Comparison of ENCODE assay signal across 11 cellular contexts in the genomic region with DNA sequence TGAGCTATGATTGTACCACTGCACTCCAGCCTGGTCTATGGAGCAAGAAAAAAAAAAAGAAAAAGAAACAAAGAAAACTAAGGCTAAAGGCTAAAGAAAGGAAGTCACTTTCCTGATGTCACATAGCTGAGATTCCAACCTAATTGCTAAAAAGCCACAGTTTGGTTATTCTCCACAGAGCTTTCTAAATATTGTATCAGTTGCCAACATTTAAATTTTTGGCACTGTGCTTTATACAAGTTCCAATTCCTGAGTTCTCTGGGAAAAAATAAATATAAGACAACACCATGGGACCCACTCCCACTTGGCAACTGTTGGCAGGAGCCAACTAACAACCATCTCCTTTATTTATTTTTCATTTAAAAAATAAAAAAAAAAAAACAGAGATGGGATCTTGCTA. TPM values are rescaled to one million over a fixed set of nuclear protein-coding genes. Genes with fewer than 3 reads are reported as not detected.
DNase-seq lines count a peak whose midpoint lies in the region; TF ChIP-seq lines count a peak whose summit lies in the region.
"Had no signal": no experiment of that assay in that cellular context is flagged by ENCODE, and none has a peak within 500 bp of the region (broad histone marks: within the 10 kb centered on the region; RNA-seq: fewer than 3 reads in every experiment).

No MANE protein-coding gene starts in this region.

- peaks cover 0 to 18% (median 0%) of the 10 kb centered on the region in 4 donors for H3K4me1 ChIP-seq in tibial nerve

- H3K9me3 ChIP-seq in tibial nerve: no peaks in the 10 kb centered on the region

- TF ChIP-seq POLR2A in tibial nerve (IDR thresholded peaks at IDR 0.05): no peak

- peak overlapping the region; percentile 80 to 97 (median 92) for H3K27ac ChIP-seq in tibial nerve

- DNase-seq in GM03348 (ENCODE audit: low spot score): peak; percentile 83
- peak; percentile 33 for DNase-seq in amniotic epithelial cell (ENCODE audit: low read depth)
- DNase-seq in foreskin melanocyte: peak; percentile 76
- no peak for DNase-seq in tibial nerve (ENCODE audit: low spot score in 2 of 2)
- no peak for DNase-seq in T-helper 1 cell
- DNase-seq in T1000 (lab: John Stamatoyannopoulos, UW): no peak
- DNase-seq in NAMALWA (ENCODE audit: low spot score): no peak
- DNase-seq: activated CD4-positive, alpha-beta memory T cell treated with anti-CD3 and anti-CD28 coated beads, Interleukin-2, amount 10 ng/mL, durations not matched to agents 7 days and 5 days; activated naive CD4-positive, alpha-beta T cell treated with Interleukin-2 at 50 U/mL for 16 hours; NCI-H2029 treated with DMSO at 0.1 percent for 48 hours; small intestine had no signal

- TF ChIP-seq EP300 in tibial nerve (IDR thresholded peaks at IDR 0.05): no peak

- H3K4me3 ChIP-seq in tibial nerve: no peak overlapping the region

- H3K36me3 ChIP-seq in tibial nerve: peaks cover 0 to 32% (median 0%) of the 10 kb centered on the region in 3 donors

- TF ChIP-seq CTCF in tibial nerve (IDR thresholded peaks at IDR 0.05): no peak

- no peaks in the 10 kb centered on the region for H3K27me3 ChIP-seq in tibial nerve

RNA-seq across cellular contexts. Expression of gene LYPD3, which starts 11.2 kb away (rescaled TPM):
- under 1 TPM in 2 of 4 donors, not detected in 2; 0.42 to 0.44 TPM for total RNA-seq in tibial nerve

RNA-seq across cellular contexts. Expression of gene PHLDB3, which starts 27.9 kb away (rescaled TPM):
- total RNA-seq in tibial nerve: 10 to 100 TPM in 3 of 4 donors, 1 to 10 TPM in 1; 9.8 to 25.5 (median 16.3) TPM

RNA-seq across cellular contexts. Expression of gene ETHE1, which starts 50.4 kb away (rescaled TPM):
- total RNA-seq in tibial nerve: 10 to 100 TPM; 33.7 to 54.5 (median 41.9) TPM

RNA-seq across cellular contexts. Expression of gene ZNF575, which starts 56.4 kb away (rescaled TPM):
- total RNA-seq in tibial nerve: under 1 TPM in 2 of 4 donors, not detected in 2; 0.60 to 0.63 TPM

Comparison
In these comparisons a context has a peak if more than half of its experiments do, and no peak if none do; other contexts are left out.
1. DNase-seq: peak in GM03348 (single experiment), amniotic epithelial cell (single experiment) and foreskin melanocyte (single experiment); none in tibial nerve (0 of 2), T-helper 1 cell (0 of 5), T1000 (single experiment) and NAMALWA (single experiment).